Comparison of ENCODE assay signal across 8 cellular contexts in genomic region chr20:4811661-4812181, GRCh38. TPM values are rescaled to one million over a fixed set of nuclear protein-coding genes. Genes with fewer than 3 reads are reported as not detected.
DNase-seq lines count a peak whose midpoint lies in the region; ATAC-seq and TF ChIP-seq lines count a peak whose summit lies in the region.

No MANE protein-coding gene starts in this region.

- peak overlapping the region; percentile 98 for H3K27ac ChIP-seq in CD8-positive, alpha-beta memory T cell (ENCODE audit: low read depth, low read length)
- peak overlapping the region; percentile 39 to 40 for H3K27ac ChIP-seq in ascending aorta

- TF ChIP-seq CTCF in ascending aorta (IDR thresholded peaks at IDR 0.05) = no peak

- H3K27me3 ChIP-seq in CD8-positive, alpha-beta memory T cell (ENCODE audit: insufficient read depth, low read length, poor library complexity, severe bottlenecking) = no peaks in the 10 kb centered on the region
- H3K27me3 ChIP-seq in ascending aorta = no peaks in the 10 kb centered on the region

- intact Hi-C loops in ascending aorta (cut with DNase I) = no loop called here

- peaks cover 0 to 22% (median 7%) of the 10 kb centered on the region in 3 donors for H3K36me3 Mint-ChIP-seq in CD8-positive, alpha-beta memory T cell
- H3K36me3 Mint-ChIP-seq in naive thymus-derived CD8-positive, alpha-beta T cell = peaks cover 0 to 11% (median 0%) of the 10 kb centered on the region in 3 donors

- CTCF ChIA-PET in CD8-positive, alpha-beta memory T cell (lab: Charles Lee) = interaction anchor here (1.0 to 1.7 kb wide), 3 partner anchors 14 to 289 kb away, joined by 3 to 5 read pairs (median 4); no protein-coding TSS in a partner anchor

- no peaks in the 10 kb centered on the region for H3K9me3 ChIP-seq in CD8-positive, alpha-beta memory T cell (ENCODE audit: low read length)
- no peaks in the 10 kb centered on the region for H3K9me3 ChIP-seq in ascending aorta

- ATAC-seq in naive thymus-derived CD8-positive, alpha-beta T cell = peak; percentile 41 to 44
- ATAC-seq in GM19452 (IDR thresholded peaks at IDR 0.05; ENCODE audit: unreplicated experiment) = no peak
- no peak for ATAC-seq in activated CD4-positive, CD25-positive, alpha-beta regulatory T cell treated with anti-CD3 and anti-CD28 coated beads, Interleukin-2, amount 50 U/mL, for 24 hours

- H3K36me3 ChIP-seq in CD8-positive, alpha-beta memory T cell (ENCODE audit: insufficient read depth, low read length) = no peaks in the 10 kb centered on the region
- no peaks in the 10 kb centered on the region for H3K36me3 ChIP-seq in ascending aorta

- H3K4me1 Mint-ChIP-seq in CD8-positive, alpha-beta memory T cell = peaks cover 81 to 92% (median 91%) of the 10 kb centered on the region in 3 donors
- peaks cover 53 to 93% (median 82%) of the 10 kb centered on the region in 4 donors for H3K4me1 Mint-ChIP-seq in naive thymus-derived CD8-positive, alpha-beta T cell

- peak overlapping the region; percentile 99 to 100 (median 100) for H3K27ac Mint-ChIP-seq in CD8-positive, alpha-beta memory T cell
- peak overlapping the region; percentile 97 to 100 (median 99) for H3K27ac Mint-ChIP-seq in naive thymus-derived CD8-positive, alpha-beta T cell

- H3K9me3 Mint-ChIP-seq in CD8-positive, alpha-beta memory T cell = no peaks in the 10 kb centered on the region
- no peaks in the 10 kb centered on the region for H3K9me3 Mint-ChIP-seq in naive thymus-derived CD8-positive, alpha-beta T cell

- POLR2A ChIA-PET in CD8-positive, alpha-beta memory T cell (lab: Charles Lee) = interaction anchor here (0.6 kb wide), 1 partner anchor 32 kb away, joined by 4 read pairs; no protein-coding TSS in a partner anchor
- POLR2A ChIA-PET in naive thymus-derived CD8-positive, alpha-beta T cell (lab: Charles Lee) = interaction anchor here (0.6 to 2.0 kb wide), 14 partner anchors 8 to 315 kb away, joined by 3 to 9 read pairs (median 4); partner anchors contain the start of genes CDS2 and PCNA

- H3K4me1 ChIP-seq in CD8-positive, alpha-beta memory T cell (ENCODE audit: insufficient read depth, low read length) = peaks cover 87% of the 10 kb centered on the region
- H3K4me1 ChIP-seq in ascending aorta = peaks cover 0 to 2% of the 10 kb centered on the region in 2 donors

- peak overlapping the region; percentile 31 for H3K4me3 ChIP-seq in CD8-positive, alpha-beta memory T cell (ENCODE audit: low read length)
- no peak overlapping the region for H3K4me3 ChIP-seq in ascending aorta

- H3K4me3 Mint-ChIP-seq in CD8-positive, alpha-beta memory T cell = peak overlapping the region; percentile 81 to 97 (median 90)
- H3K4me3 Mint-ChIP-seq in naive thymus-derived CD8-positive, alpha-beta T cell = peak overlapping the region; percentile 65 to 91 (median 80)

- H3K27me3 Mint-ChIP-seq in CD8-positive, alpha-beta memory T cell = peaks cover 0 to 1% of the 10 kb centered on the region in 2 donors
- H3K27me3 Mint-ChIP-seq in naive thymus-derived CD8-positive, alpha-beta T cell = no peaks in the 10 kb centered on the region

- peak; percentile 48 to 88 (median 80) for DNase-seq in CD8-positive, alpha-beta memory T cell
- DNase-seq in T follicular helper cell (ENCODE audit: low read depth) (peak; percentile 50), ascending aorta (ENCODE audit: low spot score in 2 of 2) (peak; percentile 59 to 83), GM19238 (ENCODE audit: insufficient read length, low spot score) (no peak), SK-N-DZ (ENCODE audit: low spot score) (no peak)
- DNase-seq in naive thymus-derived CD8-positive, alpha-beta T cell = peak; percentile 39 to 88 (median 75)

RNA-seq across cellular contexts. Expression of gene RASSF2, which starts 11.7 kb away (rescaled TPM):
- total RNA-seq in CD8-positive, alpha-beta memory T cell = 10 to 100 TPM; 40.7 to 41.2 TPM
- polyA plus RNA-seq in CD8-positive, alpha-beta memory T cell = 45.0 TPM
- total RNA-seq in ascending aorta = 23.7 TPM
- total RNA-seq in naive thymus-derived CD8-positive, alpha-beta T cell = 10 to 100 TPM; 29.5 to 31.7 TPM
- polyA plus RNA-seq in naive thymus-derived CD8-positive, alpha-beta T cell = 10 to 100 TPM; 20.0 to 26.4 (median 22.4) TPM
- 6.0 and 8.8 TPM in 2 replicates for polyA plus RNA-seq in SK-N-DZ (2014; cell fraction: cytosol; rRNA removed)
- polyA plus RNA-seq in SK-N-DZ (2014; cell fraction: nucleus; rRNA removed) = 7.5 and 7.9 TPM in 2 replicates

Comparison
In these comparisons a context has a peak if more than half of its experiments do, and no peak if none do; other contexts are left out.
1. DNase-seq: peak in CD8-positive, alpha-beta memory T cell (5 of 5), T follicular helper cell (single experiment), ascending aorta (2 of 2) and naive thymus-derived CD8-positive, alpha-beta T cell (10 of 10); none in GM19238 (single experiment) and SK-N-DZ (single experiment).
2. ATAC-seq: peak in naive thymus-derived CD8-positive, alpha-beta T cell (2 of 2); none in GM19452 (single experiment) and activated CD4-positive, CD25-positive, alpha-beta regulatory T cell treated with anti-CD3 and anti-CD28 coated beads, Interleukin-2, amount 50 U/mL, for 24 hours (0 of 2).